ENCODE assay signal across 14 cellular contexts in genomic region chr18:59986139-59986538, GRCh38.
DNase-seq lines count a peak whose midpoint lies in the region; ATAC-seq and TF ChIP-seq lines count a peak whose summit lies in the region.
"Had no signal": no experiment of that assay in that cellular context is flagged by ENCODE, and none has a peak within 500 bp of the region (broad histone marks: within the 10 kb centered on the region; RNA-seq: fewer than 3 reads in every experiment).

No MANE protein-coding gene starts in this region.

- no TSS peak for BruUV-seq in HCT116 (replicated peaks; lab: Mats Ljungman, UMichigan)

- no peak overlapping the region for H4K8ac ChIP-seq in neuronal stem cell (ENCODE audit: low read depth, low read length)

- TF ChIP-seq RAD21 in HCT116 (IDR thresholded peaks at IDR 0.05; ENCODE audit: low read depth) = no peak

- H3K4me1 ChIP-seq in HCT116 (ENCODE audit: control insufficient read depth in 1 of 2, insufficient read depth in 2 of 2, low read length in 2 of 2) (peaks cover 0 to 31% of the 10 kb centered on the region in 2 experiments; a peak in 3 of 4 replicates), neuronal stem cell (ENCODE audit: control insufficient read depth in 2 of 2, insufficient read depth in 1 of 2, low read depth in 1 of 2, low read length in 2 of 2) (no peaks in the 10 kb centered on the region)
- H3K4me1 ChIP-seq: BLaER1, HAP-1 had no signal

- RAD21 ChIA-PET in HCT116 (lab: Charles Lee; ENCODE audit: low non-redundant PET in 1 of 2, low total read pairs in 2 of 2, uncharacterized antibody in 2 of 2, unreplicated experiment in 2 of 2) = no interaction called here

- H3K4me1 Mint-ChIP-seq in progenitor cell of endocrine pancreas (ENCODE audit: low read depth) = peaks cover under 1% of the 10 kb centered on the region
- H3K4me1 Mint-ChIP-seq: CD14-positive monocyte had no signal

- intact Hi-C loops in HCT116 (cut with micrococcal nuclease) = loop anchor here (5.0 to 10.0 kb wide), 3 partner anchors 699 to 1516 kb away; no protein-coding TSS in a partner anchor

- no peaks in the 10 kb centered on the region for H3K79me1 ChIP-seq in neuronal stem cell (ENCODE audit: low read depth, low read length)

- no peak for TF ChIP-seq POLR2A in HCT116 (IDR thresholded peaks at IDR 0.05; ENCODE audit: borderline replicate concordance, extremely low read depth, insufficient read depth, insufficient read length)

- no peak overlapping the region for H3K18ac ChIP-seq in neuronal stem cell (ENCODE audit: low read length)

- no peak overlapping the region for H2BK12ac ChIP-seq in neuronal stem cell (ENCODE audit: low read length)

- H2BK15ac ChIP-seq in neuronal stem cell (ENCODE audit: low read length) = no peak overlapping the region

- H3K9ac ChIP-seq in HCT116 (ENCODE audit: low read length) = no peak overlapping the region
- no peak overlapping the region for H3K9ac ChIP-seq in neuronal stem cell (ENCODE audit: low read depth, low read length, poor library complexity)
- H3K9ac ChIP-seq: BLaER1 had no signal

- no peaks in the 10 kb centered on the region for H3K36me3 Mint-ChIP-seq in progenitor cell of endocrine pancreas (ENCODE audit: insufficient read depth)
- H3K36me3 Mint-ChIP-seq: CD14-positive monocyte; CD4-positive, alpha-beta memory T cell had no signal

- no peak overlapping the region for H2AK5ac ChIP-seq in neuronal stem cell (ENCODE audit: low read depth, low read length)

- TF ChIP-seq CTCF in HCT116 (IDR thresholded peaks at IDR 0.05 in 2 of 3, conservative IDR thresholded peaks at IDR 0.05 in 1 of 3; ENCODE audit: borderline replicate concordance in 1 of 3, insufficient read depth in 1 of 3, low read depth in 2 of 3, low read length in 2 of 3) (no peak), progenitor cell of endocrine pancreas (IDR thresholded peaks at IDR 0.05; ENCODE audit: unreplicated experiment) (no peak)

- CTCF ChIA-PET in HCT116 (lab: Charles Lee) = interaction anchor here (2.1 kb wide), 1 partner anchor 9 kb away, joined by 10 read pairs; no protein-coding TSS in a partner anchor

- H4K91ac ChIP-seq in neuronal stem cell (ENCODE audit: low read depth, low read length, poor library complexity) = no peak overlapping the region

- H3K4me3 Mint-ChIP-seq in progenitor cell of endocrine pancreas (ENCODE audit: low read depth) = no peak overlapping the region
- H3K4me3 Mint-ChIP-seq: CD14-positive monocyte; CD4-positive, alpha-beta memory T cell had no signal

- H3K9me3 Mint-ChIP-seq in progenitor cell of endocrine pancreas (ENCODE audit: low read depth) = no peaks in the 10 kb centered on the region
- H3K9me3 Mint-ChIP-seq: CD14-positive monocyte; CD4-positive, alpha-beta memory T cell had no signal

- no peak overlapping the region for H3K27ac ChIP-seq in HCT116 (ENCODE audit: low read depth, low read length)
- H3K27ac ChIP-seq in neuronal stem cell (replicated peaks; ENCODE audit: low read length) = no peak overlapping the region
- H3K27ac ChIP-seq: BLaER1 had no signal

- H3K79me2 ChIP-seq in HCT116 (ENCODE audit: insufficient read depth, low read length) = no peaks in the 10 kb centered on the region

- H2BK120ac ChIP-seq in neuronal stem cell (ENCODE audit: low read depth, low read length) = no peak overlapping the region

- H3K27me3 ChIP-seq in HCT116 (ENCODE audit: insufficient read depth, low read length) (no peaks in the 10 kb centered on the region), neuronal stem cell (ENCODE audit: control insufficient read depth in 3 of 3, insufficient read depth in 3 of 3, low read depth in 1 of 3, low read length in 3 of 3) (no peaks in the 10 kb centered on the region)
- H3K27me3 ChIP-seq: BLaER1 had no signal

- ATAC-seq in HCT116 = no peak

- H3K9me3 ChIP-seq in HCT116 (ENCODE audit: control insufficient read depth in 1 of 2, insufficient read depth in 1 of 2, low read depth in 1 of 2, low read length in 2 of 2) (no peaks in the 10 kb centered on the region), neuronal stem cell (replicated peaks in 1 of 2; ENCODE audit: control insufficient read depth in 2 of 2, insufficient read depth in 1 of 2, low read depth in 1 of 2, low read length in 2 of 2) (no peaks in the 10 kb centered on the region)
- H3K9me3 ChIP-seq: BLaER1, HAP-1 had no signal

- no peaks in the 10 kb centered on the region for H3K9me2 ChIP-seq in HCT116 (ENCODE audit: insufficient read depth)

- WGBS in neuronal stem cell (ENCODE audit: extremely low coverage in 2 of 2, insufficient read length in 2 of 2, insufficient replicate concordance in 1 of 2), 2 donors = no CpG with 5 or more reads among the region's 11 CpGs

- H4K20me1 ChIP-seq in HCT116 (ENCODE audit: insufficient read depth) = no peaks in the 10 kb centered on the region
- H4K20me1 ChIP-seq: BLaER1 had no signal

- H3K4me2 ChIP-seq in HCT116 (ENCODE audit: low read length) (0 out of 2 replicates have a peak overlapping the region, but pooled peaks have one; percentile 45), neuronal stem cell (ENCODE audit: insufficient read depth, low read length, poor library complexity, severe bottlenecking) (no peak overlapping the region)
- H3K4me2 ChIP-seq: BLaER1 had no signal

- H3K27me3 Mint-ChIP-seq in progenitor cell of endocrine pancreas = no peaks in the 10 kb centered on the region

- H3K23ac ChIP-seq in neuronal stem cell (ENCODE audit: low read depth, low read length, poor library complexity) = no peak overlapping the region

- H3K4ac ChIP-seq in neuronal stem cell (ENCODE audit: low read length) = no peak overlapping the region

- H3K36me3 ChIP-seq in HCT116 (ENCODE audit: control insufficient read depth in 1 of 2, insufficient read depth in 2 of 2, low read length in 2 of 2) (no peaks in the 10 kb centered on the region), neuronal stem cell (replicated peaks in 1 of 2; ENCODE audit: control insufficient read depth in 2 of 2, insufficient read depth in 2 of 2, low read length in 2 of 2) (no peaks in the 10 kb centered on the region)
- H3K36me3 ChIP-seq: BLaER1, HAP-1 had no signal

- no peak overlapping the region for H2BK5ac ChIP-seq in neuronal stem cell (ENCODE audit: low read length)

- H2AFZ ChIP-seq in HCT116 (ENCODE audit: low read depth, low read length, poor library complexity, severe bottlenecking) (no peak overlapping the region), neuronal stem cell (ENCODE audit: low read length) (no peak overlapping the region)

- POLR2A ChIA-PET in HCT116 (lab: Charles Lee) = no interaction called here

- DNase-seq in NCI-H146 (lab: John Stamatoyannopoulos, UW) (peak; percentile 25), NCI-H146 treated with DMSO at 0.1 percent for 48 hours (lab: John Stamatoyannopoulos, UW; ENCODE audit: unreplicated experiment) (no peak), HCT116 (ENCODE audit: low read depth, low spot score) (no peak), SHP77 (lab: John Stamatoyannopoulos, UW) (peak; percentile 53 to 74), neuronal stem cell (ENCODE audit: low spot score) (no peak), progenitor cell of endocrine pancreas (ENCODE audit: low spot score, unreplicated experiment) (no peak), NK-92 (lab: John Stamatoyannopoulos, UW; ENCODE audit: unreplicated experiment) (no peak)
- DNase-seq: 8988T; Calu3; CD4-positive, alpha-beta memory T cell; IMR-90 had no signal

- peak overlapping the region; percentile 22 for H3K14ac ChIP-seq in neuronal stem cell (ENCODE audit: low read length)

- H3K27ac Mint-ChIP-seq in progenitor cell of endocrine pancreas = no peak overlapping the region
- H3K27ac Mint-ChIP-seq: CD4-positive, alpha-beta memory T cell had no signal

- H3K4me3 ChIP-seq in HCT116 (replicated peaks in 1 of 2; ENCODE audit: low read depth in 1 of 2, low read length in 2 of 2) (no peak overlapping the region), neuronal stem cell (ENCODE audit: low read length in 2 of 2) (no peak overlapping the region)
- H3K4me3 ChIP-seq: BLaER1, HAP-1 had no signal

TF ChIP-seq in HCT116, 20 proteins besides CTCF, POLR2A, EP300 and RAD21 (continues in another document):
- TF ChIP-seq EZH2 (IDR thresholded peaks at IDR 0.05) = no peak
- TF ChIP-seq ZFX (IDR thresholded peaks at IDR 0.05) = no peak
- TF ChIP-seq CBX3 (IDR thresholded peaks at IDR 0.05; ENCODE audit: low read depth) = no peak
- no peak for TF ChIP-seq SP1 (IDR thresholded peaks at IDR 0.05; ENCODE audit: low read depth)
- TF ChIP-seq MAX (IDR thresholded peaks at IDR 0.05) = no peak
- TF ChIP-seq EZH2phosphoT487 (IDR thresholded peaks at IDR 0.05; ENCODE audit: borderline replicate concordance) = no peak
- no peak for TF ChIP-seq TCF7L2 (IDR thresholded peaks at IDR 0.05; ENCODE audit: borderline replicate concordance, extremely low read depth, insufficient read depth, insufficient read length)
- no peak for TF ChIP-seq REST (IDR thresholded peaks at IDR 0.05; ENCODE audit: low read depth)
- TF ChIP-seq YY1 (IDR thresholded peaks at IDR 0.05; ENCODE audit: extremely low read depth, insufficient replicate concordance, low read depth, low read length) = no peak
- TF ChIP-seq EGR1 (IDR thresholded peaks at IDR 0.05; ENCODE audit: low read depth) = no peak

Comparison
In these comparisons a context has a peak if more than half of its experiments do, and no peak if none do; other contexts are left out.
1. DNase-seq: peak in NCI-H146 (single experiment) and SHP77 (2 of 2); none in NCI-H146 treated with DMSO at 0.1 percent for 48 hours (single experiment), HCT116 (single experiment), neuronal stem cell (single experiment), progenitor cell of endocrine pancreas (single experiment) and NK-92 (single experiment).